ENCODE assay signal across 8 cellular contexts in genomic region chr4:42655921-42656735, GRCh38. TPM values are rescaled to one million over a fixed set of nuclear protein-coding genes. Genes with fewer than 3 reads are reported as not detected.
DNase-seq lines count a peak whose midpoint lies in the region; ATAC-seq and TF ChIP-seq lines count a peak whose summit lies in the region.

No MANE protein-coding gene starts in this region.

- no peaks in the 10 kb centered on the region for H3K36me3 ChIP-seq in lung (ENCODE audit: control insufficient read depth in 2 of 2, insufficient read depth in 2 of 2, low read length in 2 of 2)

- ATAC-seq in GM21576 (IDR thresholded peaks at IDR 0.05; ENCODE audit: unreplicated experiment) (peak; percentile 32), lung (ENCODE audit: insufficient read depth, low FRiP score) (peak; percentile 0)

- H3K27ac ChIP-seq in lung (ENCODE audit: low read depth in 1 of 2, low read length in 1 of 2) = peak overlapping the region; percentile 80 to 93

- peak overlapping the region; percentile 100 for H3K4me3 ChIP-seq in lung

- DNase-seq in EH (ENCODE audit: low read depth) (peak; percentile 7), Kasumi-1 (lab: John Stamatoyannopoulos, UW) (peak; percentile 57 to 72), dermis blood vessel endothelial cell (peak; percentile 21), lung (ENCODE audit: low spot score) (peak; percentile 51), amniotic stem cell (lab: John Stamatoyannopoulos, UW) (no peak)
- peak; percentile 36 to 41 for DNase-seq in activated CD4-positive, alpha-beta T cell treated with anti-CD3 and anti-CD28 coated beads for 4 hours
- DNase-seq in stimulated activated CD8-positive, alpha-beta memory T cell treated with anti-CD3 and anti-CD28 coated beads, Interleukin-15, amount 100 ng/mL, for 1 hour (ENCODE audit: low read depth) = peak; percentile 4

- H3K4me1 ChIP-seq in lung (ENCODE audit: control insufficient read depth in 2 of 2, insufficient read depth in 2 of 2, low read length in 2 of 2) = peaks cover 0 to 22% of the 10 kb centered on the region in 2 donors

- no peak for TF ChIP-seq CTCF in lung (IDR thresholded peaks at IDR 0.05; ENCODE audit: control extremely low read depth, extremely low read depth)

- no peaks in the 10 kb centered on the region for H3K27me3 ChIP-seq in lung (ENCODE audit: control insufficient read depth, insufficient read depth)

- no peaks in the 10 kb centered on the region for H3K9me3 ChIP-seq in lung (ENCODE audit: control insufficient read depth in 2 of 2, insufficient read depth in 1 of 2, low read length in 1 of 2)

- WGBS in lung, 2 donors = 0% methylated on average over 45 of the region's 45 CpGs

RNA-seq across cellular contexts. Expression of gene ATP8A1, which starts 0.8 kb away (rescaled TPM):
- total RNA-seq in dermis blood vessel endothelial cell (16.7 and 40.8 TPM in 2 replicates), lung (100 to 1,000 TPM in 1 of 2 donors, 10 to 100 TPM in 1; 60.3 to 297 TPM)
- 10 to 100 TPM; 13.8 to 37.6 TPM for polyA plus RNA-seq in lung
